5 cellular contexts compared by ENCODE assay signal in the genomic region with DNA sequence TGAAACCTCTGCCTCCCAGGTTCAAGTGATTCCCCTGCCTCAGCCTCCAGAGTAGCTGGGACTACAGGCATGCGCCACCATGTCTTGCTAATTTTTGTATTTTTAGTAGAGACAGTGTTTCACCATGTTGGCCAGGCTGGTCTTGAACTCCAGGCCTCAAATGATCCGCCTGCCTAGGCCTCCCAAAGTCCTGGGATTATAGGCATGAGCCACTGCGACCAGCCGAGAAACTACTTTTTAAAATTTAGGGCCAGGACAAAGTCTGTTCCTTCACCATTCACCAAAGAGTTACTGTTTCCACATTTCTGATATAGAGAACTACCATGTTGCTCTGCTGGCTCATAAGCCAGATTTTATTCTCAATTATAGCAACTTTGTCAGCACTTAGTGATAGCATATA. TPM values are rescaled to one million over a fixed set of nuclear protein-coding genes. Genes with fewer than 3 reads are reported as not detected.
"Had no signal": no experiment of that assay in that cellular context is flagged by ENCODE, and none has a peak within 500 bp of the region (broad histone marks: within the 10 kb centered on the region; RNA-seq: fewer than 3 reads in every experiment).

No MANE protein-coding gene starts in this region.

RNA-seq across cellular contexts. Expression of a gene that starts 3.1 kb away (rescaled TPM):
- total RNA-seq: HT-29, HT1080, IMR-90, K562 had no signal
- polyA plus RNA-seq: IgD-negative memory B cell, K562 had no signal

RNA-seq across cellular contexts. Expression of a gene that starts 49.5 kb away (rescaled TPM):
- polyA plus RNA-seq: IgD-negative memory B cell, K562 had no signal
